Comparison of ENCODE assay signal across 8 cellular contexts in genomic region chr16:84532299-84532724, GRCh38. TPM values are rescaled to one million over a fixed set of nuclear protein-coding genes. Genes with fewer than 3 reads are reported as not detected.
DNase-seq lines count a peak whose midpoint lies in the region; ATAC-seq and TF ChIP-seq lines count a peak whose summit lies in the region.

No MANE protein-coding gene starts in this region.

- no peak overlapping the region; the same call in 2 of the 3 replicates for H3K4me3 Mint-ChIP-seq in GM23338

- TF ChIP-seq CTCF in GM23338 (conservative IDR thresholded peaks at IDR 0.05; ENCODE audit: low read depth in 2 of 2): no peak
- TF ChIP-seq CTCF in adrenal gland (IDR thresholded peaks at IDR 0.05): no peak
- no peak for TF ChIP-seq CTCF in sigmoid colon (IDR thresholded peaks at IDR 0.05)
- no peak for TF ChIP-seq CTCF in OCI-LY7 (conservative IDR thresholded peaks at IDR 0.05; ENCODE audit: low read length)

- H3K4me2 ChIP-seq in GM23338 (0 out of 2 replicates have a peak overlapping the region, but pooled peaks have one; percentile 15), OCI-LY7 (ENCODE audit: low read length) (no peak overlapping the region)

- peak; percentile 85 for ATAC-seq in GM23338
- peak; percentile 93 for ATAC-seq in left ventricle myocardium superior

- H3K4me1 Mint-ChIP-seq in GM23338: peaks cover 40% of the 10 kb centered on the region

- no peak for TF ChIP-seq POLR2A in adrenal gland (IDR thresholded peaks at IDR 0.05)
- no peak for TF ChIP-seq POLR2A in sigmoid colon (IDR thresholded peaks at IDR 0.05)

- H4K20me1 ChIP-seq in GM23338 (replicated peaks; ENCODE audit: insufficient read depth) (no peaks in the 10 kb centered on the region), OCI-LY7 (ENCODE audit: insufficient read depth, low read length) (no peaks in the 10 kb centered on the region)

- H3K9me3 Mint-ChIP-seq in GM23338: peaks cover 17% of the 10 kb centered on the region

- H3K27me3 Mint-ChIP-seq in GM23338 (ENCODE audit: insufficient read depth, low read depth, poor library complexity): peaks cover 17% of the 10 kb centered on the region

- peak; percentile 90 for DNase-seq in GM23338 (ENCODE audit: low spot score)
- peak; percentile 36 to 91 (median 69) for DNase-seq in adrenal gland
- peak; percentile 66 for DNase-seq in left ventricle myocardium superior
- peak; percentile 78 for DNase-seq in sigmoid colon
- DNase-seq in HuH-7 (ENCODE audit: low spot score): no peak
- DNase-seq in SIG-M5 treated with dmso at 0.1 percent for 504 hours (lab: John Stamatoyannopoulos, UW; ENCODE audit: unreplicated experiment): no peak
- DNase-seq in OCI-LY7 (ENCODE audit: low spot score): no peak
- DNase-seq in NCI-H146 treated with DMSO at 0.1 percent for 48 hours (lab: John Stamatoyannopoulos, UW; ENCODE audit: unreplicated experiment): no peak

- no TSS peak for BruUV-seq in OCI-LY7 (replicated peaks; lab: Mats Ljungman, UMichigan)

- POLR2A ChIA-PET in OCI-LY7 (lab: Charles Lee): interaction anchor here (0.6 kb wide), 1 partner anchor 107 kb away, joined by 3 read pairs; no protein-coding TSS in a partner anchor

- H2AFZ ChIP-seq in GM23338 (no peak overlapping the region), OCI-LY7 (ENCODE audit: low read length) (no peak overlapping the region)

- H3K9me3 ChIP-seq in adrenal gland (replicated peaks in 1 of 3): no peaks in the 10 kb centered on the region
- H3K9me3 ChIP-seq in sigmoid colon: no peaks in the 10 kb centered on the region
- H3K9me3 ChIP-seq in OCI-LY7 (ENCODE audit: low read length): no peaks in the 10 kb centered on the region

- H3K79me2 ChIP-seq in GM23338 (replicated peaks; ENCODE audit: insufficient read depth) (no peaks in the 10 kb centered on the region), OCI-LY7 (ENCODE audit: insufficient read depth, low read depth, low read length) (no peaks in the 10 kb centered on the region)

- peaks cover 2% of the 10 kb centered on the region; the same call in 1 of the 2 replicates for H3F3A ChIP-seq in GM23338 (replicated peaks; ENCODE audit: low read depth)

- no peak for TF ChIP-seq EP300 in sigmoid colon (IDR thresholded peaks at IDR 0.05)

- no peak overlapping the region for H3K4me3 ChIP-seq in GM23338
- no peak overlapping the region for H3K4me3 ChIP-seq in adrenal gland
- no peak overlapping the region for H3K4me3 ChIP-seq in sigmoid colon
- no peak overlapping the region for H3K4me3 ChIP-seq in OCI-LY7 (ENCODE audit: low read depth, low read length, poor library complexity, severe bottlenecking)

- H3K4me1 ChIP-seq in GM23338 (ENCODE audit: insufficient read depth) (peaks cover 25% of the 10 kb centered on the region), adrenal gland (replicated peaks in 1 of 2) (peaks cover 11 to 30% of the 10 kb centered on the region in 2 donors), sigmoid colon (peaks cover 0 to 38% (median 35%) of the 10 kb centered on the region in 4 donors), OCI-LY7 (ENCODE audit: insufficient read depth, low read length, poor library complexity, severe bottlenecking) (no peaks in the 10 kb centered on the region)

- intact Hi-C loops in adrenal gland (cut with DNase I): no loop called here
- intact Hi-C loops in left ventricle myocardium superior (cut with micrococcal nuclease): no loop called here
- intact Hi-C loops in sigmoid colon (cut with DNase I): no loop called here
- intact Hi-C loops in OCI-LY7 (cut with micrococcal nuclease; ENCODE audit: unreplicated experiment): no loop called here

- CTCF ChIA-PET in OCI-LY7 (lab: Charles Lee; ENCODE audit: unreplicated experiment): no interaction called here

- H3K36me3 ChIP-seq in GM23338 (ENCODE audit: insufficient read depth): no peaks in the 10 kb centered on the region
- H3K36me3 ChIP-seq in adrenal gland (replicated peaks in 1 of 2): no peaks in the 10 kb centered on the region
- H3K36me3 ChIP-seq in sigmoid colon: no peaks in the 10 kb centered on the region
- no peaks in the 10 kb centered on the region for H3K36me3 ChIP-seq in OCI-LY7 (ENCODE audit: insufficient read depth, low read length)

- H3K27ac Mint-ChIP-seq in GM23338: peak overlapping the region; percentile 85

- H3K27me3 ChIP-seq in GM23338 (ENCODE audit: insufficient read depth) (no peaks in the 10 kb centered on the region), adrenal gland (no peaks in the 10 kb centered on the region), sigmoid colon (no peaks in the 10 kb centered on the region)

- WGBS in adrenal gland, 4 donors: 9 to 30% (median 23%) methylated on average over 10 of the region's 10 CpGs
- 54 to 76% methylated on average over 10 of the region's 10 CpGs for WGBS in sigmoid colon, 2 donors

- H3K9me2 ChIP-seq in GM23338 (ENCODE audit: insufficient read depth) (peaks cover 4% of the 10 kb centered on the region), OCI-LY7 (ENCODE audit: insufficient read depth, low read length) (no peaks in the 10 kb centered on the region)

- peaks cover 19% of the 10 kb centered on the region for H3K36me3 Mint-ChIP-seq in GM23338 (ENCODE audit: low read depth)

- H3K27ac ChIP-seq in GM23338 (ENCODE audit: low read depth): peak overlapping the region; percentile 84
- peak overlapping the region in 4 of 5 donors; percentile 26 to 84 (median 56) for H3K27ac ChIP-seq in adrenal gland
- peak overlapping the region; percentile 64 to 85 (median 82) for H3K27ac ChIP-seq in sigmoid colon
- H3K27ac ChIP-seq in OCI-LY7 (ENCODE audit: low read depth, low read length, poor library complexity, severe bottlenecking): no peak overlapping the region

TF ChIP-seq in GM23338, 12 proteins besides CTCF, POLR2A, EP300 and RAD21 (continues in another document):
- TF ChIP-seq NANOG (IDR thresholded peaks at IDR 0.05; ENCODE audit: borderline replicate concordance): no peak
- TF ChIP-seq ETS1 (IDR thresholded peaks at IDR 0.05): no peak

RNA-seq across cellular contexts. Expression of gene MEAK7, which starts 27.9 kb away (rescaled TPM):
- 16.9 and 17.2 TPM in 2 replicates for total RNA-seq in GM23338 (2014; rRNA removed; shearing (Covaris generic))
- polyA plus RNA-seq in GM23338 (2016; fragmentation: Nextera tagmentation; extraction: Ambion mirVana) (7.5 and 7.9 TPM in 2 replicates), adrenal gland (1 to 10 TPM; 3.8 to 4.2 (median 4.2) TPM), sigmoid colon (10 to 100 TPM in 1 of 3 donors, 1 to 10 TPM in 2; 4.2 to 12.2 (median 8.6) TPM)
- total RNA-seq in adrenal gland (10 to 100 TPM in 2 of 8 donors, 1 to 10 TPM in 6; 3.6 to 14.1 (median 7.3) TPM), left ventricle myocardium superior (4.4 TPM), sigmoid colon (10 to 100 TPM; 10.0 to 13.7 (median 12.1) TPM), OCI-LY7 (2022) (20.5 and 23.3 TPM in 2 replicates)
- 9.6 and 12.0 TPM in 2 replicates for total RNA-seq in OCI-LY7 (2014; rRNA removed; shearing (Covaris generic))

Comparison
In these comparisons a context has a peak if more than half of its experiments do, and no peak if none do; other contexts are left out.
1. DNase-seq: peak in GM23338 (single experiment), adrenal gland (7 of 7), left ventricle myocardium superior (single experiment) and sigmoid colon (single experiment); none in HuH-7 (single experiment), SIG-M5 treated with dmso at 0.1 percent for 504 hours (single experiment), OCI-LY7 (single experiment) and NCI-H146 treated with DMSO at 0.1 percent for 48 hours (single experiment).